ENCODE assay signal across 17 cellular contexts in the genomic region with DNA sequence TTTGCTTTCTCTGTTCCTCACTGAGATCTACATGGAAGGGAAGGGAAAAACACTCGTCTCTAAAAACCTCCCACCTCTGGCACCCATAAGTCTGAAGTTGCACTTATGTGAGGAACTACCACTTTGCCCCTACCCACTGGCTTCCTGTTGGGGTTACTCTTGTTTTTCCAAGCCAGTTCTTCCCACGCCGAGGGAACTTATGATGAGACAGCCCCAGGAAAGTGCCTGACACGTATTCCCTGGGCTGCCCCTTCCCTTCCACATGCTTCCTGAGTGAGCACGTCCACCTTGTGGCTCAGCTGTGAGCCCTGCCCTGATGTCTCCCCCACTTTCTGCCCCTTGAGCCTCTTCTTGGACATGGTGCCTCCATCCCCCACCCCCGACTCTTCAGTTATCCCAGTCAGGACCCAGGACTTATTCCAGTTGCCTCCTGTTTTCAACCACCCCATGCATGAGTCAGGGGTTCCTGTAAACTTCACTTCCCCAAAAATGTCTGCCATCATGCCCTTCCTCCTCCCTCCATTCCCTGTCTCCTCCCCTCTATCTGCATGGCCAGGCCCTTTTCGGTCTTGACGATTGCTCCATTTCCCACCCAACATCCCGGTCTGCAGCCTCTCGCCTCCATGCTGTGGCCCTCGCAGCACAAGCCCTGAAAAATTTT. TPM values are rescaled to one million over a fixed set of nuclear protein-coding genes. Genes with fewer than 3 reads are reported as not detected.
DNase-seq lines count a peak whose midpoint lies in the region; ATAC-seq and TF ChIP-seq lines count a peak whose summit lies in the region.
"Had no signal": no experiment of that assay in that cellular context is flagged by ENCODE, and none has a peak within 500 bp of the region (broad histone marks: within the 10 kb centered on the region; RNA-seq: fewer than 3 reads in every experiment).

No MANE protein-coding gene starts in this region.

- no peak overlapping the region for H3K9ac ChIP-seq in mucosa of rectum (ENCODE audit: low read depth in 1 of 2, low read length in 2 of 2)

- H3K27ac Mint-ChIP-seq in central memory CD8-positive, alpha-beta T cell (ENCODE audit: low read depth), result peak overlapping the region; percentile 95

- H3K36me3 ChIP-seq in right atrium auricular region (no peaks in the 10 kb centered on the region), mucosa of rectum (ENCODE audit: control insufficient read depth in 2 of 2, insufficient read depth in 2 of 2, low read length in 2 of 2) (no peaks in the 10 kb centered on the region), aorta (ENCODE audit: control insufficient read depth in 1 of 2, insufficient read depth in 2 of 2, low read length in 1 of 2) (no peaks in the 10 kb centered on the region)
- H3K36me3 ChIP-seq: esophagus muscularis mucosa had no signal

- peaks cover 0 to 9% of the 10 kb centered on the region in 2 donors for H3K4me1 ChIP-seq in right atrium auricular region
- peaks cover 3% of the 10 kb centered on the region in 2 donors for H3K4me1 ChIP-seq in mucosa of rectum (ENCODE audit: control insufficient read depth in 2 of 2, insufficient read depth in 2 of 2, low read length in 2 of 2)
- no peaks in the 10 kb centered on the region for H3K4me1 ChIP-seq in aorta (ENCODE audit: control insufficient read depth in 1 of 2, insufficient read depth in 2 of 2, low read length in 2 of 2)
- H3K4me1 ChIP-seq: esophagus muscularis mucosa had no signal

- H3K27ac ChIP-seq in right atrium auricular region, result peak overlapping the region in 1 of 2 donors; percentile 36
- peak overlapping the region; percentile 45 to 62 for H3K27ac ChIP-seq in mucosa of rectum (ENCODE audit: low read depth in 2 of 2, low read length in 2 of 2)
- H3K27ac ChIP-seq in aorta (ENCODE audit: low read depth in 1 of 2, low read length in 2 of 2), result no peak overlapping the region
- H3K27ac ChIP-seq: PC-9 had no signal

- 38 to 41% methylated on average over 11 of the region's 11 CpGs for WGBS in aorta, 2 donors

- intact Hi-C loops in Right ventricle myocardium inferior (cut with DNase I) (no loop called here), aorta (cut with DNase I) (no loop called here)

- peaks cover 70% of the 10 kb centered on the region for H3K4me1 Mint-ChIP-seq in central memory CD8-positive, alpha-beta T cell

- H3K4me3 ChIP-seq in right atrium auricular region, result no peak overlapping the region
- H3K4me3 ChIP-seq in mucosa of rectum (ENCODE audit: low read length in 2 of 2), result no peak overlapping the region
- H3K4me3 ChIP-seq in aorta (ENCODE audit: low read length in 2 of 2), result no peak overlapping the region
- H3K4me3 ChIP-seq: esophagus muscularis mucosa, GM12878, PC-9 had no signal

- DNase-seq in Right ventricle myocardium inferior (ENCODE audit: missing footprints), result no peak
- DNase-seq in right atrium auricular region (ENCODE audit: low spot score), result no peak
- DNase-seq in central memory CD8-positive, alpha-beta T cell (ENCODE audit: low spot score in 2 of 2), result no peak
- peak in 1 of 2 donors; percentile 70 for DNase-seq in aorta
- no peak for DNase-seq in NCI-H526 (lab: John Stamatoyannopoulos, UW)
- DNase-seq in NCI-H345 treated with DMSO at 0.1 percent for 48 hours (lab: John Stamatoyannopoulos, UW; ENCODE audit: unreplicated experiment), result no peak
- DNase-seq: kidney; NCI-H1105; PC-9; stimulated activated CD4-positive, alpha-beta T cell treated with anti-CD3 and anti-CD28 coated beads, Interleukin-15, amount 100 ng/mL, for 24 hours had no signal

- H3K9me3 Mint-ChIP-seq in central memory CD8-positive, alpha-beta T cell, result peaks cover 2% of the 10 kb centered on the region

- peaks cover 1% of the 10 kb centered on the region for H3K36me3 Mint-ChIP-seq in central memory CD8-positive, alpha-beta T cell (ENCODE audit: insufficient read depth)

- ATAC-seq in Right ventricle myocardium inferior (peak; percentile 56), aorta (ENCODE audit: low FRiP score) (peak; percentile 21), HG02678 (IDR thresholded peaks at IDR 0.05; ENCODE audit: unreplicated experiment) (no peak)
- no peak for ATAC-seq in central memory CD8-positive, alpha-beta T cell (replicated peaks; ENCODE audit: extremely low read depth, poor library complexity, severe bottlenecking)
- ATAC-seq: GM12878 had no signal

- H3K27me3 ChIP-seq in right atrium auricular region, result no peaks in the 10 kb centered on the region
- H3K27me3 ChIP-seq in mucosa of rectum (ENCODE audit: control insufficient read depth in 2 of 2, insufficient read depth in 2 of 2, low read length in 2 of 2), result no peaks in the 10 kb centered on the region
- H3K27me3 ChIP-seq in aorta (ENCODE audit: control insufficient read depth in 1 of 2, insufficient read depth in 2 of 2, low read length in 1 of 2), result no peaks in the 10 kb centered on the region

- no peak for TF ChIP-seq CTCF in right atrium auricular region (IDR thresholded peaks at IDR 0.05)

- H3K9me3 ChIP-seq in right atrium auricular region, result no peaks in the 10 kb centered on the region
- H3K9me3 ChIP-seq in mucosa of rectum (ENCODE audit: control insufficient read depth in 2 of 2, low read length in 2 of 2), result no peaks in the 10 kb centered on the region
- H3K9me3 ChIP-seq in aorta (ENCODE audit: control insufficient read depth, low read length), result no peaks in the 10 kb centered on the region
- H3K9me3 ChIP-seq: esophagus muscularis mucosa had no signal

- H3K4me3 Mint-ChIP-seq in central memory CD8-positive, alpha-beta T cell, result peak overlapping the region; percentile 63

- H3K27me3 Mint-ChIP-seq in central memory CD8-positive, alpha-beta T cell, result no peaks in the 10 kb centered on the region

RNA-seq across cellular contexts. Expression of a gene that starts 5.1 kb away (rescaled TPM):
- total RNA-seq in Right ventricle myocardium inferior (0.87 TPM), right atrium auricular region (1 to 10 TPM in 1 of 2 donors, under 1 TPM in 1; 0.26 to 1.7 TPM), aorta (1 to 10 TPM; 3.0 to 4.5 TPM)
- polyA plus RNA-seq in aorta, result 1 to 10 TPM in 1 of 2 donors, under 1 TPM in 1; 0.97 to 2.3 TPM
- total RNA-seq: astrocyte, GM12878, PC-9 had no signal
- polyA plus RNA-seq: BJ had no signal

RNA-seq across cellular contexts. Expression of a gene that starts 12.3 kb away (rescaled TPM):
- total RNA-seq in Right ventricle myocardium inferior, result 2.9 TPM
- total RNA-seq in right atrium auricular region, result 1 to 10 TPM; 1.5 to 7.4 TPM
- 10 to 100 TPM; 10.4 to 11.5 TPM for total RNA-seq in aorta
- 1 to 10 TPM; 1.1 to 6.3 TPM for polyA plus RNA-seq in aorta
- total RNA-seq: astrocyte, GM12878, PC-9 had no signal
- polyA plus RNA-seq: BJ had no signal

RNA-seq across cellular contexts. Expression of a gene that starts 28.8 kb away (rescaled TPM):
- total RNA-seq in Right ventricle myocardium inferior (5.2 TPM), right atrium auricular region (1 to 10 TPM; 4.8 to 7.7 TPM), aorta (1 to 10 TPM; 4.1 to 5.4 TPM)
- polyA plus RNA-seq in aorta, result 1 to 10 TPM; 1.1 to 2.6 TPM

RNA-seq across cellular contexts. Expression of a gene that starts 54.3 kb away (rescaled TPM):
- total RNA-seq in Right ventricle myocardium inferior (2.8 TPM), right atrium auricular region (under 1 TPM in 1 of 2 donors, not detected in 1; 0.35 TPM), aorta (under 1 TPM; 0.57 to 0.71 TPM)
- under 1 TPM in 1 of 2 donors, not detected in 1; 0.10 TPM for polyA plus RNA-seq in aorta
- total RNA-seq: GM12878, temporal lobe had no signal
- polyA plus RNA-seq: GM12878 had no signal

Comparison
In these comparisons a context has a peak if more than half of its experiments do, and no peak if none do; other contexts are left out.
1. ATAC-seq: peak in Right ventricle myocardium inferior (single experiment) and aorta (single experiment); none in central memory CD8-positive, alpha-beta T cell (single experiment) and HG02678 (single experiment).
2. H3K27ac ChIP-seq: peak in mucosa of rectum (2 of 2); none in aorta (0 of 2).